ENCODE assay signal across 9 cellular contexts in genomic region chr1:115179397-115179835, GRCh38.
DNase-seq lines count a peak whose midpoint lies in the region; ATAC-seq, FAIRE-seq and TF ChIP-seq lines count a peak whose summit lies in the region.
"Had no signal": no experiment of that assay in that cellular context is flagged by ENCODE, and none has a peak within 500 bp of the region (broad histone marks: within the 10 kb centered on the region; RNA-seq: fewer than 3 reads in every experiment).

No MANE protein-coding gene starts in this region.

- H3K27me3 ChIP-seq in brain microvascular endothelial cell (replicated peaks) (no peaks in the 10 kb centered on the region), left lung (no peaks in the 10 kb centered on the region)

- H3K36me3 ChIP-seq in brain microvascular endothelial cell (replicated peaks) (no peaks in the 10 kb centered on the region), left lung (no peaks in the 10 kb centered on the region)

- H3K9me3 ChIP-seq in left lung, result no peaks in the 10 kb centered on the region

- TF ChIP-seq CTCF in AG09309 (IDR thresholded peaks at IDR 0.05; ENCODE audit: control insufficient read depth, insufficient read depth, low read depth, low read length, missing control alignments), result no peak
- no peak for TF ChIP-seq CTCF in brain microvascular endothelial cell (IDR thresholded peaks at IDR 0.05; ENCODE audit: low read depth, low read length, missing control alignments)
- TF ChIP-seq CTCF in left lung (IDR thresholded peaks at IDR 0.05), result no peak

- no peak for FAIRE-seq in HTR-8/SVneo (lab: Jason Lieb, UNC)
- FAIRE-seq: endometrium had no signal

- H3K4me1 ChIP-seq in left lung, result no peaks in the 10 kb centered on the region

- H3K27ac ChIP-seq in brain microvascular endothelial cell (peak overlapping the region; percentile 29), left lung (no peak overlapping the region)

- peak; percentile 76 for ATAC-seq in left lung
- ATAC-seq in GM21447 (IDR thresholded peaks at IDR 0.05; ENCODE audit: unreplicated experiment), result no peak
- ATAC-seq in HG03571 (IDR thresholded peaks at IDR 0.05; ENCODE audit: unreplicated experiment), result no peak

- intact Hi-C loops in left lung (cut with DNase I), result no loop called here

- DNase-seq in AG09309 (ENCODE audit: low read depth) (peak; percentile 91), HTR-8/SVneo (ENCODE audit: insufficient read length, low spot score) (peak; percentile 41), brain microvascular endothelial cell (peak; percentile 98), left lung (peak; percentile 47 to 52), KG1 (lab: John Stamatoyannopoulos, UW) (no peak)
- no peak for DNase-seq in NK-92 treated with Interleukin-12 subunit alpha and Interleukin-12 subunit beta, amount 100 ng/mL, for 24 hours (lab: John Stamatoyannopoulos, UW)

- H3K4me3 ChIP-seq in AG09309 (ENCODE audit: control insufficient read depth, low read depth, low read length), result no peak overlapping the region
- no peak overlapping the region for H3K4me3 ChIP-seq in brain microvascular endothelial cell (ENCODE audit: low read depth, low read length)
- no peak overlapping the region for H3K4me3 ChIP-seq in left lung

- in situ Hi-C loops in brain microvascular endothelial cell (cut with HindIII; ENCODE audit: low pct_ligation_motif_present, low sequenced_read_pairs), result loop anchor here (25.0 kb wide), 1 partner anchor 283 kb away; no protein-coding TSS in a partner anchor

Comparison
In these comparisons a context has a peak if more than half of its experiments do, and no peak if none do; other contexts are left out.
1. DNase-seq: peak in AG09309 (single experiment), HTR-8/SVneo (single experiment), brain microvascular endothelial cell (single experiment) and left lung (2 of 2); none in KG1 (single experiment) and NK-92 treated with Interleukin-12 subunit alpha and Interleukin-12 subunit beta, amount 100 ng/mL, for 24 hours (single experiment).